35 cellular contexts compared by ENCODE assay signal in genomic region chr5:116971131-116971530, GRCh38.
"Had no signal": no experiment of that assay in that cellular context is flagged by ENCODE, and none has a peak within 500 bp of the region (broad histone marks: within the 10 kb centered on the region; RNA-seq: fewer than 3 reads in every experiment).

No MANE protein-coding gene starts in this region.

- H3K36me3 Mint-ChIP-seq: activated CD8-positive, alpha-beta memory T cell treated with anti-CD3 and anti-CD28 coated beads, Interleukin-2, amount 10 ng/mL, durations not matched to agents 7 days and 5 days; activated naive CD4-positive, alpha-beta T cell treated with anti-CD3 and anti-CD28 coated beads, Interleukin-2, amount 10 ng/mL, durations not matched to agents 7 days and 5 days; activated naive CD4-positive, alpha-beta T cell treated with anti-CD3 and anti-CD28 coated beads, Interleukin-2, amount 50 U/mL, for 24 hours; activated naive CD8-positive, alpha-beta T cell; activated naive CD8-positive, alpha-beta T cell treated with anti-CD3 and anti-CD28 coated beads, Interleukin-2, amount 10 ng/mL, durations not matched to agents 7 days and 5 days had no signal

- H3K4me3 Mint-ChIP-seq: activated CD4-positive, alpha-beta memory T cell treated with anti-CD3 and anti-CD28 coated beads, Interleukin-2, amount 10 ng/mL, durations not matched to agents 7 days and 5 days; activated CD4-positive, alpha-beta T cell treated with anti-CD3 and anti-CD28 coated beads for 36 hours; activated CD4-positive, alpha-beta T cell treated with anti-CD3 and anti-CD28 coated beads, Interleukin-2, amount 10 ng/mL, durations not matched to agents 7 days and 5 days; activated CD8-positive, alpha-beta memory T cell treated with anti-CD3 and anti-CD28 coated beads, Interleukin-2, amount 10 ng/mL, durations not matched to agents 7 days and 5 days; activated CD8-positive, alpha-beta T cell treated with anti-CD3 and anti-CD28 coated beads, Interleukin-2, amount 10 ng/mL, durations not matched to agents 7 days and 5 days; activated naive CD4-positive, alpha-beta T cell treated with anti-CD3 and anti-CD28 coated beads, Interleukin-2, amount 10 ng/mL, durations not matched to agents 7 days and 5 days; activated naive CD4-positive, alpha-beta T cell treated with anti-CD3 and anti-CD28 coated beads, Interleukin-2, amount 50 U/mL, for 24 hours; activated naive CD8-positive, alpha-beta T cell; activated naive CD8-positive, alpha-beta T cell treated with anti-CD3 and anti-CD28 coated beads, Interleukin-2, amount 10 ng/mL, durations not matched to agents 7 days and 5 days; activated naive CD8-positive, alpha-beta T cell treated with anti-CD3 and anti-CD28 coated beads, Interleukin-2, amount 50 U/mL, for 24 hours; activated T-cell treated with anti-CD3 and anti-CD28 coated beads, Interleukin-2, amount 50 U/mL, for 24 hours; brain; central memory CD8-positive, alpha-beta T cell; T-helper 1 cell treated with Interleukin-12 subunit alpha and Interleukin-12 subunit beta and Interleukin-4 antibody, amounts not matched to agents 30 μg/mL and 1 μg/mL, for 36 hours; T-helper 2 cell treated with Interferon-gamma antibody and Interleukin-4, amounts not matched to agents 5 μg/mL and 100 μg/mL, for 36 hours had no signal

- H3K36me3 ChIP-seq: ascending aorta, cardiac muscle cell had no signal

- H3K27me3 Mint-ChIP-seq: activated CD4-positive, alpha-beta memory T cell treated with anti-CD3 and anti-CD28 coated beads, Interleukin-2, amount 10 ng/mL, durations not matched to agents 7 days and 5 days; activated CD4-positive, alpha-beta T cell treated with anti-CD3 and anti-CD28 coated beads for 36 hours; activated CD4-positive, alpha-beta T cell treated with anti-CD3 and anti-CD28 coated beads, Interleukin-2, amount 10 ng/mL, durations not matched to agents 7 days and 5 days; activated CD8-positive, alpha-beta memory T cell treated with anti-CD3 and anti-CD28 coated beads, Interleukin-2, amount 10 ng/mL, durations not matched to agents 7 days and 5 days; activated naive CD4-positive, alpha-beta T cell treated with anti-CD3 and anti-CD28 coated beads, Interleukin-2, amount 10 ng/mL, durations not matched to agents 7 days and 5 days; activated naive CD4-positive, alpha-beta T cell treated with anti-CD3 and anti-CD28 coated beads, Interleukin-2, amount 50 U/mL, for 24 hours; activated naive CD8-positive, alpha-beta T cell; activated naive CD8-positive, alpha-beta T cell treated with anti-CD3 and anti-CD28 coated beads, Interleukin-2, amount 10 ng/mL, durations not matched to agents 7 days and 5 days; activated naive CD8-positive, alpha-beta T cell treated with anti-CD3 and anti-CD28 coated beads, Interleukin-2, amount 50 U/mL, for 24 hours; activated T-cell treated with anti-CD3 and anti-CD28 coated beads, Interleukin-2, amount 50 U/mL, for 24 hours; brain; central memory CD8-positive, alpha-beta T cell had no signal

- H3K27me3 ChIP-seq: ascending aorta, cardiac muscle cell had no signal

- H3K4me1 Mint-ChIP-seq: activated CD4-positive, alpha-beta memory T cell treated with anti-CD3 and anti-CD28 coated beads, Interleukin-2, amount 10 ng/mL, durations not matched to agents 7 days and 5 days; activated CD4-positive, alpha-beta T cell treated with anti-CD3 and anti-CD28 coated beads for 36 hours; activated CD4-positive, alpha-beta T cell treated with anti-CD3 and anti-CD28 coated beads, Interleukin-2, amount 10 ng/mL, durations not matched to agents 7 days and 5 days; activated CD8-positive, alpha-beta memory T cell treated with anti-CD3 and anti-CD28 coated beads, Interleukin-2, amount 10 ng/mL, durations not matched to agents 7 days and 5 days; activated naive CD4-positive, alpha-beta T cell treated with anti-CD3 and anti-CD28 coated beads, Interleukin-2, amount 10 ng/mL, durations not matched to agents 7 days and 5 days; activated naive CD4-positive, alpha-beta T cell treated with anti-CD3 and anti-CD28 coated beads, Interleukin-2, amount 50 U/mL, for 24 hours; activated naive CD8-positive, alpha-beta T cell treated with anti-CD3 and anti-CD28 coated beads, Interleukin-2, amount 10 ng/mL, durations not matched to agents 7 days and 5 days; activated naive CD8-positive, alpha-beta T cell treated with anti-CD3 and anti-CD28 coated beads, Interleukin-2, amount 50 U/mL, for 24 hours; central memory CD8-positive, alpha-beta T cell had no signal

- H3K27ac ChIP-seq: ascending aorta, cardiac muscle cell, VCaP had no signal

- H3K4me1 ChIP-seq: ascending aorta had no signal

- DNase-seq: activated CD4-positive, alpha-beta memory T cell treated with anti-CD3 and anti-CD28 coated beads, Interleukin-2, amount 10 ng/mL, durations not matched to agents 7 days and 5 days; activated CD4-positive, alpha-beta T cell treated with anti-CD3 and anti-CD28 coated beads for 1 hour; activated CD4-positive, alpha-beta T cell treated with anti-CD3 and anti-CD28 coated beads for 36 hours; activated CD4-positive, alpha-beta T cell treated with anti-CD3 and anti-CD28 coated beads for 48 hours; activated CD4-positive, alpha-beta T cell treated with anti-CD3 and anti-CD28 coated beads, Interleukin-2, amount 10 ng/mL, durations not matched to agents 7 days and 5 days; activated CD4-positive, alpha-beta T cell treated with anti-CD3 and anti-CD28 coated beads, Interleukin-2, amount 50 U/mL, for 48 hours; activated CD4-positive, CD25-positive, alpha-beta regulatory T cell; activated CD8-positive, alpha-beta memory T cell treated with anti-CD3 and anti-CD28 coated beads for 24 hours; activated CD8-positive, alpha-beta memory T cell treated with anti-CD3 and anti-CD28 coated beads, Interleukin-2, amount 10 ng/mL, durations not matched to agents 7 days and 5 days; activated CD8-positive, alpha-beta memory T cell treated with anti-CD3 and anti-CD28 coated beads, Interleukin-2, amount 50 U/mL, for 48 hours; activated CD8-positive, alpha-beta T cell treated with anti-CD3 and anti-CD28 coated beads, Interleukin-2, amount 10 ng/mL, durations not matched to agents 7 days and 5 days; activated effector memory CD4-positive, alpha-beta T cell treated with Interleukin-2 at 50 U/mL for 16 hours; activated gamma-delta T cell; activated naive CD4-positive, alpha-beta T cell treated with anti-CD3 and anti-CD28 coated beads, Interleukin-2, amount 10 ng/mL, durations not matched to agents 7 days and 5 days; activated naive CD4-positive, alpha-beta T cell treated with Interleukin-2 at 50 U/mL for 16 hours; activated naive CD8-positive, alpha-beta T cell treated with anti-CD3 and anti-CD28 coated beads, Interleukin-2, amount 10 ng/mL, durations not matched to agents 7 days and 5 days; activated naive CD8-positive, alpha-beta T cell treated with anti-CD3 and anti-CD28 coated beads, Interleukin-2, amount 50 U/mL, for 24 hours; activated T-cell treated with anti-CD3 and anti-CD28 coated beads, Interleukin-2, amount 50 U/mL, for 24 hours; activated T-cell treated with anti-CD3 and anti-CD28 coated beads, Interleukin-2, amount 50 U/mL, for 48 hours; amygdala; anterior cingulate cortex; T-helper 1 cell; T-helper 2 cell; T-helper 9 cell had no signal

- H3K27ac Mint-ChIP-seq: activated CD4-positive, alpha-beta memory T cell treated with anti-CD3 and anti-CD28 coated beads, Interleukin-2, amount 10 ng/mL, durations not matched to agents 7 days and 5 days; activated CD4-positive, alpha-beta T cell treated with anti-CD3 and anti-CD28 coated beads for 36 hours; activated CD4-positive, alpha-beta T cell treated with anti-CD3 and anti-CD28 coated beads, Interleukin-2, amount 10 ng/mL, durations not matched to agents 7 days and 5 days; activated CD8-positive, alpha-beta memory T cell treated with anti-CD3 and anti-CD28 coated beads, Interleukin-2, amount 10 ng/mL, durations not matched to agents 7 days and 5 days; activated CD8-positive, alpha-beta T cell treated with anti-CD3 and anti-CD28 coated beads, Interleukin-2, amount 10 ng/mL, durations not matched to agents 7 days and 5 days; activated naive CD4-positive, alpha-beta T cell treated with anti-CD3 and anti-CD28 coated beads, Interleukin-2, amount 10 ng/mL, durations not matched to agents 7 days and 5 days; activated naive CD4-positive, alpha-beta T cell treated with anti-CD3 and anti-CD28 coated beads, Interleukin-2, amount 50 U/mL, for 24 hours; activated naive CD8-positive, alpha-beta T cell; activated naive CD8-positive, alpha-beta T cell treated with anti-CD3 and anti-CD28 coated beads, Interleukin-2, amount 10 ng/mL, durations not matched to agents 7 days and 5 days; activated naive CD8-positive, alpha-beta T cell treated with anti-CD3 and anti-CD28 coated beads, Interleukin-2, amount 50 U/mL, for 24 hours; activated T-cell treated with anti-CD3 and anti-CD28 coated beads, Interleukin-2, amount 50 U/mL, for 24 hours; activated T-helper 2 cell treated with anti-CD3 and anti-CD28 coated beads, Interferon-gamma antibody, Interleukin-2, Interleukin-4, amounts not matched to agents 10 μg/mL and 5 μg/mL and 100 μg/mL, durations not matched to agents 14 hours and 24 hours and 36 hours; T-helper 1 cell treated with Interleukin-12 subunit alpha and Interleukin-12 subunit beta and Interleukin-4 antibody, amounts not matched to agents 30 μg/mL and 1 μg/mL, for 36 hours; T-helper 2 cell treated with Interferon-gamma antibody and Interleukin-4, amounts not matched to agents 5 μg/mL and 100 μg/mL, for 36 hours had no signal

- ATAC-seq: activated CD4-positive, alpha-beta T cell treated with anti-CD3 and anti-CD28 coated beads for 36 hours; activated CD4-positive, CD25-positive, alpha-beta regulatory T cell treated with anti-CD3 and anti-CD28 coated beads, Interleukin-2, amount 50 U/mL, for 24 hours; activated CD8-positive, alpha-beta memory T cell treated with anti-CD3 and anti-CD28 coated beads, Interleukin-2, amount 10 ng/mL, durations not matched to agents 7 days and 5 days; activated CD8-positive, alpha-beta T cell treated with anti-CD3 and anti-CD28 coated beads, Interleukin-2, amount 10 ng/mL, durations not matched to agents 7 days and 5 days; activated naive CD8-positive, alpha-beta T cell treated with anti-CD3 and anti-CD28 coated beads, Interleukin-2, amount 50 U/mL, for 24 hours had no signal

- H3K9me3 Mint-ChIP-seq: activated CD4-positive, alpha-beta T cell treated with anti-CD3 and anti-CD28 coated beads, Interleukin-2, amount 10 ng/mL, durations not matched to agents 7 days and 5 days; activated naive CD4-positive, alpha-beta T cell treated with anti-CD3 and anti-CD28 coated beads, Interleukin-2, amount 10 ng/mL, durations not matched to agents 7 days and 5 days; activated naive CD4-positive, alpha-beta T cell treated with anti-CD3 and anti-CD28 coated beads, Interleukin-2, amount 50 U/mL, for 24 hours; activated T-helper 2 cell treated with anti-CD3 and anti-CD28 coated beads, Interferon-gamma antibody, Interleukin-2, Interleukin-4, amounts not matched to agents 10 μg/mL and 5 μg/mL and 100 μg/mL, durations not matched to agents 14 hours and 24 hours and 36 hours; T-helper 1 cell treated with Interleukin-12 subunit alpha and Interleukin-12 subunit beta and Interleukin-4 antibody, amounts not matched to agents 30 μg/mL and 1 μg/mL, for 36 hours; T-helper 2 cell treated with Interferon-gamma antibody and Interleukin-4, amounts not matched to agents 5 μg/mL and 100 μg/mL, for 36 hours had no signal

- H3K4me3 ChIP-seq: ascending aorta, cardiac muscle cell had no signal
